21 cellular contexts compared by ENCODE assay signal in the genomic region with DNA sequence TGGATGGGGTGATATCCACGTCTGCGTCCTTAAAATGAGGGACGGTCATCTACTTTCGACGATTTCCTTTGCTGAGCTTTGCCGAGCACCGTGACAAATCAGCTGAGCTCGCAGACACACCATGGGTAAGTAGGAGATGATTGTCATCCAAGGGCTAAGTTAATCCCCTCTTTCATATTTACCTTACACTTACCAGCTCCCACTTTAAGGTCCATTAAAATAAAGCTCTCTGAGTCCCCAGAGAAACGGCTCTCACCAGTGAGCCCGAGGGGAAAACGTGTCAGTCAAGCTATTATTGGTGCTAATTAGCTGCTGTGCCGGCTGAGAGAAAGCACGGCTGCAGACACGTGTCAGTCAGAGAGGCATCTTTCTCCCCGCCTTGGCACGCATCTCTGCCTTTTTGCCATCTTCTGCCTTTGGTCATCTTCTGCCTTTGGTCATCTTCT.
"Had no signal": no experiment of that assay in that cellular context is flagged by ENCODE, and none has a peak within 500 bp of the region (broad histone marks: within the 10 kb centered on the region; RNA-seq: fewer than 3 reads in every experiment).

No MANE protein-coding gene starts in this region.

- H3K27me3 Mint-ChIP-seq: stimulated activated naive CD8-positive, alpha-beta T cell treated with anti-CD3 and anti-CD28 coated beads, Interleukin-15, Interleukin-2, amounts not matched to agents 100 ng/mL and 50 ng/mL, for 24 hours had no signal

- H3K4me3 ChIP-seq: breast epithelium, colonic mucosa, lower lobe of right lung, tibial nerve had no signal

- H3K9me3 Mint-ChIP-seq: activated naive CD8-positive, alpha-beta T cell treated with anti-CD3 and anti-CD28 coated beads for 36 hours; activated T-helper 2 cell treated with anti-CD3 and anti-CD28 coated beads, Interferon-gamma antibody, Interleukin-2, Interleukin-4, amounts not matched to agents 10 μg/mL and 5 μg/mL and 100 μg/mL, durations not matched to agents 14 hours and 24 hours and 36 hours had no signal

- H3K27ac ChIP-seq: breast epithelium, colonic mucosa, lower lobe of right lung, parathyroid adenoma, tibial nerve had no signal

- H3K36me3 Mint-ChIP-seq: activated CD4-positive, alpha-beta memory T cell treated with anti-CD3 and anti-CD28 coated beads for 36 hours; activated naive CD8-positive, alpha-beta T cell treated with anti-CD3 and anti-CD28 coated beads for 36 hours had no signal

- DNase-seq: activated CD4-positive, alpha-beta memory T cell treated with anti-CD3 and anti-CD28 coated beads for 36 hours; activated CD4-positive, alpha-beta T cell treated with anti-CD3 and anti-CD28 coated beads for 4 hours; activated CD4-positive, CD25-positive, alpha-beta regulatory T cell; activated naive CD4-positive, alpha-beta T cell treated with Interleukin-2 at 50 U/mL for 16 hours; activated naive CD8-positive, alpha-beta T cell treated with anti-CD3 and anti-CD28 coated beads for 36 hours; activated T-cell treated with anti-CD3 and anti-CD28 coated beads, Interleukin-2, amount 50 U/mL, for 24 hours; colonic mucosa; foreskin fibroblast; lower lobe of right lung; mesendoderm; naive B cell; right cardiac atrium; stimulated activated CD4-positive, alpha-beta T cell treated with anti-CD3 and anti-CD28 coated beads, Interleukin-1b, Interleukin-23, amount 100 ng/mL, for 48 hours; substantia nigra; SW 1271; T-helper 17 cell had no signal

- H3K27ac Mint-ChIP-seq: activated CD4-positive, alpha-beta memory T cell treated with anti-CD3 and anti-CD28 coated beads for 36 hours; activated naive CD8-positive, alpha-beta T cell treated with anti-CD3 and anti-CD28 coated beads for 36 hours; activated T-cell treated with anti-CD3 and anti-CD28 coated beads, Interleukin-2, amount 50 U/mL, for 24 hours; activated T-helper 2 cell treated with anti-CD3 and anti-CD28 coated beads, Interferon-gamma antibody, Interleukin-2, Interleukin-4, amounts not matched to agents 10 μg/mL and 5 μg/mL and 100 μg/mL, durations not matched to agents 14 hours and 24 hours and 36 hours; stimulated activated naive CD8-positive, alpha-beta T cell treated with anti-CD3 and anti-CD28 coated beads, Interleukin-15, Interleukin-2, amounts not matched to agents 100 ng/mL and 50 ng/mL, for 24 hours; T-helper 17 cell had no signal

- H3K4me3 Mint-ChIP-seq: activated CD4-positive, alpha-beta memory T cell treated with anti-CD3 and anti-CD28 coated beads for 36 hours; activated naive CD8-positive, alpha-beta T cell treated with anti-CD3 and anti-CD28 coated beads for 36 hours; activated T-cell treated with anti-CD3 and anti-CD28 coated beads, Interleukin-2, amount 50 U/mL, for 24 hours; stimulated activated naive CD8-positive, alpha-beta T cell treated with anti-CD3 and anti-CD28 coated beads, Interleukin-15, Interleukin-2, amounts not matched to agents 100 ng/mL and 50 ng/mL, for 24 hours; T-helper 17 cell had no signal

- H3K27me3 ChIP-seq: colonic mucosa, tibial nerve had no signal

- H3K9me3 ChIP-seq: colonic mucosa, lower lobe of right lung had no signal

- H3K36me3 ChIP-seq: breast epithelium, colonic mucosa, lower lobe of right lung, tibial nerve had no signal

- H3K4me1 Mint-ChIP-seq: activated naive CD8-positive, alpha-beta T cell treated with anti-CD3 and anti-CD28 coated beads for 36 hours; naive B cell; T-helper 17 cell had no signal

- H3K4me1 ChIP-seq: breast epithelium, colonic mucosa, lower lobe of right lung, parathyroid adenoma, tibial nerve had no signal
